Comparison of ENCODE assay signal across 20 cellular contexts in the genomic region with DNA sequence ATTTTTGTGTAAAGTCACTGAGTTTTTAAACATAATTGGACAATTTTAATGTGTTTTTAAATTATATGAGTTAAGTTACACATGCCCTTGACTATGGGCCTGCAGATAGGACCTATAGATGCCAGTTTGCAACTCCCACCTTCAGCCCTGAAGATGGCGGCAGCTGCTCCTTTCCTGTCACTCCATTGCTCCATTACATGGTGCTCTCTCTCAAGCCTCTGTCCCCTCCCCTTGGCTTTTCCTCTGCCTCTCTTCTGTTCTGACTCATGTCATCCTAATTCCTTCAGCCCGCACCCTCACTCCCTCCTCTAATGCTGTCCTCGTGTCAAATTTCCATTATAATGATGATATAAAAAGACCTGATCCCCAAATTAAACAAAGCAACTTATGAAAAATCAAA.
A peak's percentile ranks its signal among the peaks of the same experiment; 100 is the strongest.
DNase-seq lines count a peak whose midpoint lies in the region; ATAC-seq and TF ChIP-seq lines count a peak whose summit lies in the region.
"Had no signal": no experiment of that assay in that cellular context is flagged by ENCODE, and none has a peak within 500 bp of the region (broad histone marks: within the 10 kb centered on the region; RNA-seq: fewer than 3 reads in every experiment).

No MANE protein-coding gene starts in this region.

- no peaks in the 10 kb centered on the region for H3K36me3 Mint-ChIP-seq in GM23338 (ENCODE audit: low read depth)
- H3K36me3 Mint-ChIP-seq in nephron (ENCODE audit: low read depth), result no peaks in the 10 kb centered on the region

- H3K36me3 ChIP-seq in GM23338 (ENCODE audit: insufficient read depth) (no peaks in the 10 kb centered on the region), osteoblast (ENCODE audit: insufficient read depth, low read length) (no peaks in the 10 kb centered on the region)
- H3K36me3 ChIP-seq: MG63 had no signal

- no peaks in the 10 kb centered on the region for H3K9me3 ChIP-seq in osteoblast (ENCODE audit: low read depth, low read length)
- H3K9me3 ChIP-seq: MG63, SK-N-SH had no signal

- H3K4me3 Mint-ChIP-seq in GM23338 (no peak overlapping the region), nephron (no peak overlapping the region)
- H3K4me3 Mint-ChIP-seq: H9 had no signal

- ATAC-seq in GM23338, result no peak
- ATAC-seq: HepG2, PC-3 had no signal

- TF ChIP-seq CTCF in GM23338 (conservative IDR thresholded peaks at IDR 0.05; ENCODE audit: low read depth in 2 of 2), result peak in 1 of 2 experiments; percentile 35; a peak in 2 of 4 replicates
- no peak for TF ChIP-seq CTCF in fibroblast of mammary gland (conservative IDR thresholded peaks at IDR 0.05; ENCODE audit: control insufficient read depth, insufficient read depth, low read depth, low read length)
- TF ChIP-seq CTCF in nephron (IDR thresholded peaks at IDR 0.05; ENCODE audit: unreplicated experiment in 3 of 3), result no peak
- TF ChIP-seq CTCF in osteoblast (IDR thresholded peaks at IDR 0.05; ENCODE audit: extremely low read depth, low read depth, low read length), result no peak
- no peak for TF ChIP-seq CTCF in GM20000 (IDR thresholded peaks at IDR 0.05; ENCODE audit: extremely low read depth, missing control alignments)

- no peaks in the 10 kb centered on the region for H3F3A ChIP-seq in GM23338 (replicated peaks; ENCODE audit: low read depth)

- H3K4me1 ChIP-seq in GM23338 (ENCODE audit: insufficient read depth) (peaks cover 5% of the 10 kb centered on the region; the same call in 1 of the 2 replicates), osteoblast (ENCODE audit: insufficient read depth, low read length) (no peaks in the 10 kb centered on the region)

- H3K79me2 ChIP-seq in GM23338 (replicated peaks; ENCODE audit: insufficient read depth) (no peaks in the 10 kb centered on the region), osteoblast (ENCODE audit: insufficient read depth, low read length) (no peaks in the 10 kb centered on the region)

- H3K4me1 Mint-ChIP-seq in GM23338 (peaks cover 11% of the 10 kb centered on the region), nephron (peaks cover 19% of the 10 kb centered on the region)

- no peaks in the 10 kb centered on the region for H3K9me2 ChIP-seq in GM23338 (ENCODE audit: insufficient read depth)
- H3K9me2 ChIP-seq: SK-N-SH had no signal

- H4K20me1 ChIP-seq in GM23338 (replicated peaks; ENCODE audit: insufficient read depth) (no peaks in the 10 kb centered on the region), osteoblast (ENCODE audit: insufficient read depth, low read length) (no peaks in the 10 kb centered on the region)

- H3K4me2 ChIP-seq in GM23338, result no peak overlapping the region
- no peak overlapping the region for H3K4me2 ChIP-seq in osteoblast (ENCODE audit: insufficient read depth, low read length)
- H3K4me2 ChIP-seq: SK-N-SH had no signal

- H3K27ac ChIP-seq in GM23338 (ENCODE audit: low read depth) (no peak overlapping the region), osteoblast (ENCODE audit: low read depth, low read length) (no peak overlapping the region)

- no peak overlapping the region for H3K27ac Mint-ChIP-seq in GM23338
- H3K27ac Mint-ChIP-seq in nephron, result peak overlapping the region in 2 of 3 experiments; percentile 14 to 54
- H3K27ac Mint-ChIP-seq: H9 had no signal

- H3K27me3 Mint-ChIP-seq in GM23338 (ENCODE audit: insufficient read depth, low read depth, poor library complexity) (no peaks in the 10 kb centered on the region), nephron (ENCODE audit: low read depth) (peaks cover 8% of the 10 kb centered on the region)

- no peaks in the 10 kb centered on the region for H3K9me3 Mint-ChIP-seq in GM23338
- H3K9me3 Mint-ChIP-seq in nephron, result no peaks in the 10 kb centered on the region
- H3K9me3 Mint-ChIP-seq: H9 had no signal

- H3K4me3 ChIP-seq in GM23338, result no peak overlapping the region
- H3K4me3 ChIP-seq in fibroblast of mammary gland (ENCODE audit: control insufficient read depth, low read depth, low read length), result no peak overlapping the region
- H3K4me3 ChIP-seq in osteoblast (ENCODE audit: insufficient read depth, low read length), result no peak overlapping the region
- H3K4me3 ChIP-seq: MG63 had no signal

- H3K27me3 ChIP-seq in GM23338 (ENCODE audit: insufficient read depth) (no peaks in the 10 kb centered on the region), osteoblast (ENCODE audit: insufficient read depth, low read length) (no peaks in the 10 kb centered on the region)
- H3K27me3 ChIP-seq: MG63 had no signal

- peak; percentile 5 for DNase-seq in GM23338 (ENCODE audit: low spot score)
- DNase-seq in fibroblast of mammary gland (ENCODE audit: low read depth), result peak; percentile 25
- no peak for DNase-seq in osteoblast (ENCODE audit: insufficient read length, low spot score, missing footprints)
- DNase-seq in activated CD4-positive, alpha-beta T cell treated with anti-CD3 and anti-CD28 coated beads for 4 hours, result no peak
- DNase-seq in GM20000 (ENCODE audit: low spot score), result no peak
- no peak for DNase-seq in DMS114 treated with DMSO at 0.1 percent for 48 hours (lab: John Stamatoyannopoulos, UW; ENCODE audit: unreplicated experiment)
- DNase-seq: Calu3; H9; KBM-7; NCI-H1417; NCI-H1694; NCI-H446 treated with DMSO at 0.1 percent for 48 hours; NCI-H526; NCI-H82; NK-92 treated with Interleukin-12 subunit alpha and Interleukin-12 subunit beta, amount 100 ng/mL, for 24 hours; PC-3; SK-N-SH had no signal

- H2AFZ ChIP-seq in GM23338 (no peak overlapping the region), osteoblast (ENCODE audit: low read length) (no peak overlapping the region)

TF ChIP-seq in GM23338, 12 proteins besides CTCF, POLR2A, EP300 and RAD21 (continues in another document):
- TF ChIP-seq JUNB (IDR thresholded peaks at IDR 0.05; ENCODE audit: unreplicated experiment) (no peak), NANOG (IDR thresholded peaks at IDR 0.05; ENCODE audit: borderline replicate concordance) (no peak), CREB1 (CRISPR knock-in tag; IDR thresholded peaks at IDR 0.05; ENCODE audit: low read depth) (no peak), POLR2AphosphoS5 (IDR thresholded peaks at IDR 0.05; ENCODE audit: low read depth) (no peak), REST (IDR thresholded peaks at IDR 0.05; ENCODE audit: unreplicated experiment) (no peak), STAT1 (IDR thresholded peaks at IDR 0.05; ENCODE audit: unreplicated experiment) (no peak), EZH2 (IDR thresholded peaks at IDR 0.05; ENCODE audit: low read depth, unreplicated experiment) (no peak), EZH2phosphoT487 (IDR thresholded peaks at IDR 0.05; ENCODE audit: unreplicated experiment) (no peak), ZNF114 (CRISPR knock-in tag; IDR thresholded peaks at IDR 0.05) (no peak)
- TF ChIP-seq, protein P1, sequence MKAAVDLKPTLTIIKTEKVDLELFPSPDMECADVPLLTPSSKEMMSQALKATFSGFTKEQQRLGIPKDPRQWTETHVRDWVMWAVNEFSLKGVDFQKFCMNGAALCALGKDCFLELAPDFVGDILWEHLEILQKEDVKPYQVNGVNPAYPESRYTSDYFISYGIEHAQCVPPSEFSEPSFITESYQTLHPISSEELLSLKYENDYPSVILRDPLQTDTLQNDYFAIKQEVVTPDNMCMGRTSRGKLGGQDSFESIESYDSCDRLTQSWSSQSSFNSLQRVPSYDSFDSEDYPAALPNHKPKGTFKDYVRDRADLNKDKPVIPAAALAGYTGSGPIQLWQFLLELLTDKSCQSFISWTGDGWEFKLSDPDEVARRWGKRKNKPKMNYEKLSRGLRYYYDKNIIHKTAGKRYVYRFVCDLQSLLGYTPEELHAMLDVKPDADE (IDR thresholded peaks at IDR 0.05), result no peak

Comparison
In these comparisons a context has a peak if more than half of its experiments do, and no peak if none do; other contexts are left out.
1. DNase-seq: peak in GM23338 (single experiment) and fibroblast of mammary gland (single experiment); none in osteoblast (single experiment), activated CD4-positive, alpha-beta T cell treated with anti-CD3 and anti-CD28 coated beads for 4 hours (0 of 2), GM20000 (single experiment) and DMS114 treated with DMSO at 0.1 percent for 48 hours (single experiment).